8 cellular contexts compared by ENCODE assay signal in genomic region chr17:82495844-82496528, GRCh38. TPM values are rescaled to one million over a fixed set of nuclear protein-coding genes. Genes with fewer than 3 reads are reported as not detected.
DNase-seq lines count a peak whose midpoint lies in the region; ATAC-seq, FAIRE-seq and TF ChIP-seq lines count a peak whose summit lies in the region.

No MANE protein-coding gene starts in this region.

- CTCF ChIA-PET in K562 (lab: Yijun Ruan, JAX; ENCODE audit: low intra/inter-chr PET ratio): interaction anchor here (0.6 kb wide), 1 partner anchor 61 kb away, joined by 4 read pairs; no protein-coding TSS in a partner anchor

- no peak overlapping the region for H2AFZ ChIP-seq in Loucy (ENCODE audit: low read length)
- H2AFZ ChIP-seq in K562 (ENCODE audit: low read depth, low read length): peak overlapping the region; percentile 21; the same call in 1 of the 2 replicates

- 73% methylated on average over 10 of the region's 12 CpGs for WGBS in K562 (ENCODE audit: insufficient coverage, low coverage, missing lambda C conversion rate)
- 64 to 75% (median 72%) methylated on average over 12 of the region's 12 CpGs for WGBS in ovary, 3 donors

- peaks cover 12% of the 10 kb centered on the region for H3K4me1 Mint-ChIP-seq in nephron progenitor cell

- H4K20me1 ChIP-seq in Loucy (ENCODE audit: insufficient read depth, low read length, poor library complexity, severe bottlenecking) (no peaks in the 10 kb centered on the region), K562 (replicated peaks; ENCODE audit: control insufficient read depth, insufficient read depth, low read length) (0 out of 2 replicates have a peak, but pooled peaks cover 6% of the 10 kb centered on the region)

- H3K27me3 ChIP-seq in Loucy (ENCODE audit: insufficient read depth, low read length, poor library complexity, severe bottlenecking) (no peaks in the 10 kb centered on the region), K562 (ENCODE audit: control insufficient read depth in 2 of 2, insufficient read depth in 2 of 2, low read length in 2 of 2) (no peaks in the 10 kb centered on the region), ovary (no peaks in the 10 kb centered on the region)

- peak overlapping the region; percentile 78 for H3K9ac ChIP-seq in Loucy (ENCODE audit: low read depth, low read length, poor library complexity, severe bottlenecking)
- H3K9ac ChIP-seq in K562 (ENCODE audit: insufficient read depth in 1 of 2, low read depth in 2 of 2, low read length in 2 of 2): no peak overlapping the region

- peak overlapping the region; percentile 64 for H3K4me3 Mint-ChIP-seq in nephron progenitor cell

- H3K27me3 Mint-ChIP-seq in nephron progenitor cell (ENCODE audit: low read depth, poor library complexity): peaks cover 20% of the 10 kb centered on the region

- H3K9me1 ChIP-seq in K562 (ENCODE audit: control insufficient read depth, insufficient read depth, low read length): peaks cover 3% of the 10 kb centered on the region

- H3K36me3 ChIP-seq in Loucy (ENCODE audit: insufficient read depth, low read length): no peaks in the 10 kb centered on the region
- H3K36me3 ChIP-seq in K562 (ENCODE audit: control insufficient read depth, insufficient read depth, low read length): no peaks in the 10 kb centered on the region
- no peaks in the 10 kb centered on the region for H3K36me3 ChIP-seq in ovary

- intact Hi-C loops in K562 (cut with micrococcal nuclease): loop anchor here (10.0 kb wide), 1 partner anchor 141 kb away; the partner anchor contains the start of gene TEX19
- intact Hi-C loops in ovary (cut with DNase I): loop anchor here in 3 of 4 donors (5.0 to 10.0 kb wide), 3 partner anchors 56 to 141 kb away; partner anchors contain the start of gene TEX19 (in 1 of the 3)

- H3K27ac ChIP-seq in K562 (ENCODE audit: extremely low read depth, low read depth, low read length) (no peak overlapping the region), ovary (no peak overlapping the region)

- no peak for TF ChIP-seq POLR2A in K562 (conservative IDR thresholded peaks at IDR 0.05)
- TF ChIP-seq POLR2A in ovary (IDR thresholded peaks at IDR 0.05): no peak

- H3K9me3 Mint-ChIP-seq in nephron progenitor cell: no peaks in the 10 kb centered on the region

- no peaks in the 10 kb centered on the region for H3K9me2 ChIP-seq in Loucy (replicated peaks; ENCODE audit: low read depth, low read length)

- H3K4me2 ChIP-seq in Loucy (ENCODE audit: low read depth, low read length, poor library complexity, severe bottlenecking) (peak overlapping the region; percentile 75), K562 (ENCODE audit: insufficient read depth, low read length) (no peak overlapping the region)

- TF ChIP-seq EP300 in K562 (IDR thresholded peaks at IDR 0.05; ENCODE audit: low read length): no peak
- TF ChIP-seq EP300 in ovary (IDR thresholded peaks at IDR 0.05): no peak

- no peak overlapping the region for H3K27ac Mint-ChIP-seq in nephron progenitor cell

- peak overlapping the region; percentile 75 for H3K4me3 ChIP-seq in Loucy (ENCODE audit: low read length, poor library complexity, severe bottlenecking)
- no peak overlapping the region for H3K4me3 ChIP-seq in K562
- no peak overlapping the region for H3K4me3 ChIP-seq in ovary

- H3K4me1 ChIP-seq in Loucy (ENCODE audit: insufficient read depth, low read length, poor library complexity, severe bottlenecking) (peaks cover 28% of the 10 kb centered on the region), K562 (replicated peaks in 1 of 2; ENCODE audit: control insufficient read depth in 2 of 2, insufficient read depth in 2 of 2, low read length in 2 of 2) (peaks cover 5 to 41% of the 10 kb centered on the region in 2 experiments; a peak in 4 of 5 replicates), ovary (ENCODE audit: insufficient read depth) (peaks cover 3% of the 10 kb centered on the region)

- H3K9me3 ChIP-seq in Loucy (ENCODE audit: insufficient read depth, low read depth, low read length) (no peaks in the 10 kb centered on the region), K562 (replicated peaks; ENCODE audit: control insufficient read depth, insufficient read depth, low read depth, low read length) (no peaks in the 10 kb centered on the region; the same call in 1 of the 2 replicates), ovary (no peaks in the 10 kb centered on the region)

- BruUV-seq in K562 (replicated peaks; lab: Mats Ljungman, UMichigan): no TSS peak

- peak; percentile 44 for DNase-seq in COLO668 (lab: John Stamatoyannopoulos, UW; ENCODE audit: unreplicated experiment)
- no peak for DNase-seq in K562 (ENCODE audit: extremely low read depth in 1 of 4, low spot score in 3 of 4)
- no peak for DNase-seq in nephron progenitor cell
- DNase-seq in ovary: no peak

- no peak for ATAC-seq in K562
- ATAC-seq in HG03108 (IDR thresholded peaks at IDR 0.05; ENCODE audit: unreplicated experiment): no peak
- no peak for ATAC-seq in HG02642 (IDR thresholded peaks at IDR 0.05; ENCODE audit: poor library complexity, unreplicated experiment)
- ATAC-seq in HG02884 (IDR thresholded peaks at IDR 0.05; ENCODE audit: unreplicated experiment): no peak

- TF ChIP-seq RAD21 in K562 (CRISPR knock-in tag; conservative IDR thresholded peaks at IDR 0.05 in 1 of 2, IDR thresholded peaks at IDR 0.05 in 1 of 2): no peak

- H3F3A ChIP-seq in Loucy (ENCODE audit: low read depth): 0 out of 2 replicates have a peak, but pooled peaks cover 2% of the 10 kb centered on the region

- no peaks in the 10 kb centered on the region for H3K36me3 Mint-ChIP-seq in nephron progenitor cell (ENCODE audit: low read depth)

- H3K79me2 ChIP-seq in Loucy (ENCODE audit: insufficient read depth, low read length) (no peaks in the 10 kb centered on the region), K562 (ENCODE audit: control insufficient read depth, insufficient read depth, low read length) (no peaks in the 10 kb centered on the region)

- TF ChIP-seq CTCF in Loucy (conservative IDR thresholded peaks at IDR 0.05; ENCODE audit: low read length): no peak
- no peak for TF ChIP-seq CTCF in K562 (IDR thresholded peaks at IDR 0.05 in 2 of 3, conservative IDR thresholded peaks at IDR 0.05 in 1 of 3; ENCODE audit: insufficient read depth in 2 of 3, low read depth in 1 of 3, low read length in 3 of 3)
- no peak for TF ChIP-seq CTCF in nephron progenitor cell (IDR thresholded peaks at IDR 0.05)
- no peak for TF ChIP-seq CTCF in ovary (IDR thresholded peaks at IDR 0.05)

- FAIRE-seq in K562 (lab: Jason Lieb, UNC): peak; percentile 37

- POLR2A ChIA-PET in K562 (lab: Yijun Ruan, JAX): interaction anchor here (0.6 to 1.5 kb wide), 3 partner anchors 23 to 57 kb away, joined by 3 to 4 read pairs (median 4); partner anchors contain the start of gene FOXK2

- in situ Hi-C loops in K562 (cut with MboI): no loop called here

RNA-seq across cellular contexts. Expression of gene FOXK2, which starts 23.5 kb away (rescaled TPM):
- 166 and 251 TPM in 2 replicates for total RNA-seq in K562 (2011; cell fraction: chromatin; rRNA removed; ENCODE audit: low replicate concordance)
- total RNA-seq in K562 (2011; cell fraction: nucleolus; rRNA removed): 125 and 127 TPM in 2 replicates
- total RNA-seq in K562 (2011; cell fraction: nucleoplasm; rRNA removed): 127 and 131 TPM in 2 replicates
- 41.5 and 56.9 TPM in 2 replicates for total RNA-seq in K562 (2014; rRNA removed)
- total RNA-seq in K562 (2014; rRNA removed; fragmentation: Illumina TruSeq; extraction: Trizol): 41.2 and 44.1 TPM in 2 replicates
- total RNA-seq in K562 (2015; rRNA removed; fragmentation: Illumina TruSeq; extraction: Trizol): 52.0 and 52.4 TPM in 2 replicates
- total RNA-seq in K562 (2021): 86.0 and 93.2 TPM in 2 replicates
- polyA plus RNA-seq in K562 (2011; rRNA removed): 47.2 and 52.2 TPM in 2 replicates
- polyA plus RNA-seq in K562 (2011; cell fraction: cytosol; rRNA removed): 38.3 and 50.0 TPM in 2 replicates
- 35.3 and 49.9 TPM in 2 replicates for polyA plus RNA-seq in K562 (2011; cell fraction: nucleus; rRNA removed)
- polyA plus RNA-seq in K562 (2012): 36.6 and 41.2 TPM in 2 replicates
- polyA plus RNA-seq in K562 (2014; fragmentation: Illumina TruSeq; extraction: Trizol): 56.1 and 65.8 TPM in 2 replicates
- 1 to 10 TPM; 3.0 to 4.2 TPM for polyA plus RNA-seq in K562 (2014; fragmentation: Nextera tagmentation; extraction: Ambion mirVana)
- polyA plus RNA-seq in K562 (2014; rRNA removed): 39.6 and 41.9 TPM in 2 replicates
- 40.7 and 56.5 TPM in 2 replicates for polyA minus RNA-seq in K562 (2011; rRNA and poly(A)+ RNA removed)
- 73.7 and 76.9 TPM in 2 replicates for polyA minus RNA-seq in K562 (2011; cell fraction: cytosol; rRNA and poly(A)+ RNA removed)
- polyA minus RNA-seq in K562 (2011; cell fraction: nucleus; rRNA and poly(A)+ RNA removed): 35.9 and 60.9 TPM in 2 replicates
- 10 to 100 TPM; 27.2 to 67.6 (median 48.2) TPM for total RNA-seq in ovary
- polyA plus RNA-seq in ovary: 10 to 100 TPM; 19.1 to 28.8 TPM

RNA-seq across cellular contexts. Expression of gene NARF, which starts 37.4 kb away (rescaled TPM):
- 547 and 619 TPM in 2 replicates for total RNA-seq in K562 (2011; cell fraction: chromatin; rRNA removed; ENCODE audit: low replicate concordance)
- total RNA-seq in K562 (2011; cell fraction: nucleolus; rRNA removed): 271 and 284 TPM in 2 replicates
- 322 TPM in 2 replicates for total RNA-seq in K562 (2011; cell fraction: nucleoplasm; rRNA removed)
- total RNA-seq in K562 (2014; rRNA removed): 132 and 145 TPM in 2 replicates
- 101 and 104 TPM in 2 replicates for total RNA-seq in K562 (2014; rRNA removed; fragmentation: Illumina TruSeq; extraction: Trizol)
- 84.1 and 89.0 TPM in 2 replicates for total RNA-seq in K562 (2015; rRNA removed; fragmentation: Illumina TruSeq; extraction: Trizol)
- total RNA-seq in K562 (2021): 272 and 273 TPM in 2 replicates
- polyA plus RNA-seq in K562 (2011; rRNA removed): 396 and 423 TPM in 2 replicates
- 406 and 485 TPM in 2 replicates for polyA plus RNA-seq in K562 (2011; cell fraction: cytosol; rRNA removed)
- polyA plus RNA-seq in K562 (2011; cell fraction: nucleus; rRNA removed): 513 and 551 TPM in 2 replicates
- polyA plus RNA-seq in K562 (2012): 317 and 446 TPM in 2 replicates
- polyA plus RNA-seq in K562 (2014; fragmentation: Illumina TruSeq; extraction: Trizol): 218 and 257 TPM in 2 replicates
- 100 to 1,000 TPM in 1 of 2 experiments, 10 to 100 TPM in 1; 60.4 to 114 TPM for polyA plus RNA-seq in K562 (2014; fragmentation: Nextera tagmentation; extraction: Ambion mirVana)
- polyA plus RNA-seq in K562 (2014; rRNA removed): 250 and 261 TPM in 2 replicates
- 234 and 254 TPM in 2 replicates for polyA minus RNA-seq in K562 (2011; rRNA and poly(A)+ RNA removed)
- polyA minus RNA-seq in K562 (2011; cell fraction: cytosol; rRNA and poly(A)+ RNA removed): 143 and 160 TPM in 2 replicates
- polyA minus RNA-seq in K562 (2011; cell fraction: nucleus; rRNA and poly(A)+ RNA removed): 73.8 and 104 TPM in 2 replicates
- total RNA-seq in ovary: 10 to 100 TPM; 39.7 to 52.7 (median 49.8) TPM
- 10 to 100 TPM; 29.6 to 37.8 TPM for polyA plus RNA-seq in ovary

RNA-seq across cellular contexts. Expression of gene CYBC1, which starts 45.4 kb away (rescaled TPM):
- 155 and 369 TPM in 2 replicates for total RNA-seq in K562 (2011; cell fraction: chromatin; rRNA removed; ENCODE audit: low replicate concordance)
- total RNA-seq in K562 (2011; cell fraction: nucleolus; rRNA removed): 226 and 254 TPM in 2 replicates
- total RNA-seq in K562 (2011; cell fraction: nucleoplasm; rRNA removed): 195 and 197 TPM in 2 replicates
- total RNA-seq in K562 (2014; rRNA removed) (51.8 and 54.5 TPM in 2 replicates), K562 (2014; rRNA removed; fragmentation: Illumina TruSeq; extraction: Trizol) (29.5 and 35.8 TPM in 2 replicates), K562 (2015; rRNA removed; fragmentation: Illumina TruSeq; extraction: Trizol) (47.8 and 50.1 TPM in 2 replicates), K562 (2021) (71.4 and 71.8 TPM in 2 replicates), ovary (100 to 1,000 TPM in 1 of 7 donors, 10 to 100 TPM in 6; 44.4 to 101 (median 73.1) TPM)
- polyA plus RNA-seq in K562 (2011; rRNA removed) (49.9 TPM in 2 replicates), K562 (2014; fragmentation: Illumina TruSeq; extraction: Trizol) (68.5 and 74.8 TPM in 2 replicates), K562 (2014; fragmentation: Nextera tagmentation; extraction: Ambion mirVana) (1 to 10 TPM; 1.3 to 3.8 TPM), K562 (2014; rRNA removed) (64.3 and 64.8 TPM in 2 replicates), ovary (10 to 100 TPM; 34.0 to 56.4 TPM)
- 58.3 and 104 TPM in 2 replicates for polyA plus RNA-seq in K562 (2011; cell fraction: cytosol; rRNA removed)
- 149 and 242 TPM in 2 replicates for polyA plus RNA-seq in K562 (2011; cell fraction: nucleus; rRNA removed)
- 74.7 and 93.3 TPM in 2 replicates for polyA plus RNA-seq in K562 (2012)
- 17.2 and 36.1 TPM in 2 replicates for polyA minus RNA-seq in K562 (2011; rRNA and poly(A)+ RNA removed)
- 32.9 and 43.7 TPM in 2 replicates for polyA minus RNA-seq in K562 (2011; cell fraction: cytosol; rRNA and poly(A)+ RNA removed)
- 56.5 and 68.9 TPM in 2 replicates for polyA minus RNA-seq in K562 (2011; cell fraction: nucleus; rRNA and poly(A)+ RNA removed)
